In genomic region chr9:130343445-130343918, GRCh38 we compare ENCODE assay signal across 8 cellular contexts.
DNase-seq lines count a peak whose midpoint lies in the region; ATAC-seq and TF ChIP-seq lines count a peak whose summit lies in the region.

No MANE protein-coding gene starts in this region.

- H3K27ac ChIP-seq in Peyer's patch, result no peak overlapping the region
- no peak overlapping the region for H3K27ac ChIP-seq in neural progenitor cell

- H3K4me1 Mint-ChIP-seq in neural progenitor cell, result peaks cover 8% of the 10 kb centered on the region

- H3K27me3 ChIP-seq in Peyer's patch (no peaks in the 10 kb centered on the region), neural progenitor cell (no peaks in the 10 kb centered on the region)

- H3K4me2 ChIP-seq in neural progenitor cell, result no peak overlapping the region

- no peak overlapping the region for H3K4me3 ChIP-seq in GM12865 (ENCODE audit: low read depth, low read length)
- H3K4me3 ChIP-seq in Peyer's patch, result no peak overlapping the region
- no peak overlapping the region for H3K4me3 ChIP-seq in neural progenitor cell

- no peaks in the 10 kb centered on the region for H3K79me2 ChIP-seq in neural progenitor cell (ENCODE audit: low read depth)

- TF ChIP-seq CTCF in GM12865 (IDR thresholded peaks at IDR 0.05; ENCODE audit: insufficient read depth, low read depth, low read length, missing control alignments), result peak; percentile 67
- peak in 5 of 6 experiments; percentile 13 to 59 (median 52) for TF ChIP-seq CTCF in Peyer's patch (IDR thresholded peaks at IDR 0.05)
- TF ChIP-seq CTCF in neural progenitor cell (IDR thresholded peaks at IDR 0.05), result peak; percentile 91

- H3K27ac Mint-ChIP-seq in neural progenitor cell, result no peak overlapping the region

- no peaks in the 10 kb centered on the region for H3K36me3 Mint-ChIP-seq in neural progenitor cell

- H3K9ac ChIP-seq in neural progenitor cell, result no peak overlapping the region

- H3K36me3 ChIP-seq in Peyer's patch, result no peaks in the 10 kb centered on the region
- no peaks in the 10 kb centered on the region for H3K36me3 ChIP-seq in neural progenitor cell

- ATAC-seq in GM19455 (IDR thresholded peaks at IDR 0.05; ENCODE audit: unreplicated experiment) (no peak), HG02642 (IDR thresholded peaks at IDR 0.05; ENCODE audit: poor library complexity, unreplicated experiment) (no peak)

- TF ChIP-seq POLR2A in Peyer's patch (IDR thresholded peaks at IDR 0.05), result no peak

- H3K4me1 ChIP-seq in Peyer's patch (no peaks in the 10 kb centered on the region), neural progenitor cell (peaks cover 6% of the 10 kb centered on the region)

- H3K9me3 ChIP-seq in Peyer's patch, result no peaks in the 10 kb centered on the region
- no peaks in the 10 kb centered on the region for H3K9me3 ChIP-seq in neural progenitor cell (ENCODE audit: low read depth)

- H3K27me3 Mint-ChIP-seq in neural progenitor cell (ENCODE audit: insufficient read depth, low read depth), result peaks cover 2% of the 10 kb centered on the region

- H2AFZ ChIP-seq in neural progenitor cell (replicated peaks), result no peak overlapping the region

- H3K4me3 Mint-ChIP-seq in neural progenitor cell, result no peak overlapping the region

- H4K20me1 ChIP-seq in neural progenitor cell (ENCODE audit: low read depth), result no peaks in the 10 kb centered on the region

- peaks cover 18% of the 10 kb centered on the region for H3F3A ChIP-seq in neural progenitor cell (ENCODE audit: low read depth)

- DNase-seq in GM12865 (ENCODE audit: low read depth) (no peak), Peyer's patch (no peak), cerebellar cortex (ENCODE audit: low spot score) (peak; percentile 9), neural progenitor cell (ENCODE audit: low spot score) (peak; percentile 75), SW 1271 (lab: John Stamatoyannopoulos, UW) (no peak), AML-193 (lab: John Stamatoyannopoulos, UW) (no peak)

- H3K9me3 Mint-ChIP-seq in neural progenitor cell, result no peaks in the 10 kb centered on the region

Comparison
In these comparisons a context has a peak if more than half of its experiments do, and no peak if none do; other contexts are left out.
1. DNase-seq: peak in cerebellar cortex (single experiment) and neural progenitor cell (single experiment); none in GM12865 (single experiment), Peyer's patch (0 of 3), SW 1271 (0 of 2) and AML-193 (0 of 2).
2. Peak in every context shown above with its lines, with median percentiles within 50 percentile points of each other: CTCF ChIP-seq.